ENCODE assay signal across 8 cellular contexts in genomic region chr10:50067546-50068351, GRCh38. TPM values are rescaled to one million over a fixed set of nuclear protein-coding genes. Genes with fewer than 3 reads are reported as not detected.
A peak's percentile ranks its signal among the peaks of the same experiment; 100 is the strongest.
DNase-seq lines count a peak whose midpoint lies in the region; ATAC-seq and TF ChIP-seq lines count a peak whose summit lies in the region.
"Not testable (repeated sequence)": the region's sequence is repeated elsewhere in the genome, so short reads cannot be mapped to it uniquely, and the experiment has no call there.

Gene WASHC2A (plus strand): TSS chr10:50067954. CDS start chr10:50068006, 52 bp downstream.

- H3K4me1 ChIP-seq in cardiac muscle cell (ENCODE audit: low read depth); parathyroid adenoma; thyroid gland: not testable (repeated sequence)

- 0% methylated on average over 3 of the region's 73 CpGs; no CpG with 5 or more reads in 1 of the 2 donors for WGBS in thyroid gland, 2 donors

- H3K36me3 ChIP-seq in cardiac muscle cell; parathyroid adenoma (ENCODE audit: control insufficient read depth, insufficient read depth, low read length); thyroid gland: not testable (repeated sequence)

- peak within 1 kb of the TSS; percentile 46 for H3K9ac ChIP-seq in parathyroid adenoma

- DNase-seq in GM12865 (ENCODE audit: low read depth) (peak; percentile 79), NCI-H1105 (lab: John Stamatoyannopoulos, UW) (peak; percentile 40), T follicular helper cell (ENCODE audit: low read depth) (peak; percentile 24), cardiac muscle cell (ENCODE audit: low read depth in 1 of 2, low spot score in 1 of 2) (peak; percentile 66 to 72), thyroid gland (peak; percentile 85 to 92)
- peak; percentile 69 for DNase-seq in activated naive CD8-positive, alpha-beta T cell treated with anti-CD3 and anti-CD28 coated beads, Interleukin-2, amount 50 U/mL, for 16 hours (ENCODE audit: low read depth, low spot score)

- H2AFZ ChIP-seq in parathyroid adenoma, result peak within 1 kb of the TSS; percentile 99

- ATAC-seq in HG02642 (IDR thresholded peaks at IDR 0.05; ENCODE audit: poor library complexity, unreplicated experiment), result peak; percentile 89

- H3K27me3 ChIP-seq in cardiac muscle cell; parathyroid adenoma (ENCODE audit: control insufficient read depth, insufficient read depth, low read length); thyroid gland: not testable (repeated sequence)

- H3K9me3 ChIP-seq in cardiac muscle cell (ENCODE audit: low read depth); parathyroid adenoma (ENCODE audit: control insufficient read depth, low read length); thyroid gland: not testable (repeated sequence)

- not testable (repeated sequence) for TF ChIP-seq CTCF in GM12865 (IDR thresholded peaks at IDR 0.05; ENCODE audit: insufficient read depth, low read depth, low read length, missing control alignments); cardiac muscle cell (IDR thresholded peaks at IDR 0.05; ENCODE audit: low read depth, low read length); parathyroid adenoma (IDR thresholded peaks at IDR 0.05); thyroid gland (IDR thresholded peaks at IDR 0.05)

- not testable (repeated sequence) for H3K79me2 ChIP-seq in parathyroid adenoma

- peak within 1 kb of the TSS; percentile 72 for H3K4me2 ChIP-seq in parathyroid adenoma (ENCODE audit: low read length)

- peak within 1 kb of the TSS; percentile 71 for H3K27ac ChIP-seq in cardiac muscle cell
- peak within 1 kb of the TSS; percentile 67 for H3K27ac ChIP-seq in parathyroid adenoma
- H3K27ac ChIP-seq in thyroid gland, result peak within 1 kb of the TSS in 2 of 3 donors; percentile 58 to 73

- intact Hi-C loops in thyroid gland (cut with DNase I), result not testable (repeated sequence)

- H3K4me3 ChIP-seq in GM12865 (ENCODE audit: low read depth, low read length) (peak within 1 kb of the TSS; percentile 71), cardiac muscle cell (peak within 1 kb of the TSS; percentile 60), parathyroid adenoma (ENCODE audit: low read depth, low read length) (peak within 1 kb of the TSS; percentile 69), thyroid gland (replicated peaks in 1 of 3) (peak within 1 kb of the TSS in 2 of 3 donors; percentile 51 to 62)

- TF ChIP-seq POLR2A in thyroid gland (IDR thresholded peaks at IDR 0.05), result peak in 1 of 2 donors; percentile 57

RNA-seq across cellular contexts. Expression of gene WASHC2A, which starts in this region (rescaled TPM):
- total RNA-seq in cardiac muscle cell, result 16.1 and 18.2 TPM in 2 replicates
- 23.3 TPM in 2 replicates for polyA plus RNA-seq in cardiac muscle cell
- total RNA-seq in thyroid gland, result 10 to 100 TPM; 29.2 to 42.2 (median 37.1) TPM

Comparison
In these comparisons a context has a peak if more than half of its experiments do, and no peak if none do; other contexts are left out.
1. Peak in every context shown above with its lines: DNase-seq, ATAC-seq, H3K4me3 ChIP-seq and H3K27ac ChIP-seq.
2. DNase-seq: peak in every context shown above with its lines; median percentile 88 in thyroid gland; 79 in GM12865; 69 in activated naive CD8-positive, alpha-beta T cell treated with anti-CD3 and anti-CD28 coated beads, Interleukin-2, amount 50 U/mL, for 16 hours; 69 in cardiac muscle cell; 40 in NCI-H1105; 24 in T follicular helper cell.